1 cellular context compared by ENCODE assay signal in genomic region chr12:49740930-49741881, GRCh38.
TF ChIP-seq lines count a peak whose summit lies in the region.

A gene with protein sequence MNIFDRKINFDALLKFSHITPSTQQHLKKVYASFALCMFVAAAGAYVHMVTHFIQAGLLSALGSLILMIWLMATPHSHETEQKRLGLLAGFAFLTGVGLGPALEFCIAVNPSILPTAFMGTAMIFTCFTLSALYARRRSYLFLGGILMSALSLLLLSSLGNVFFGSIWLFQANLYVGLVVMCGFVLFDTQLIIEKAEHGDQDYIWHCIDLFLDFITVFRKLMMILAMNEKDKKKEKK (plus strand): TSS chr12:49741557. CDS start chr12:49752494, 10,937 bp downstream.

TF ChIP-seq in K562, 482 proteins besides CTCF, POLR2A, EP300 and RAD21 (continued from another document and continues in another):
- TF ChIP-seq MTA1 (IDR thresholded peaks at IDR 0.05; ENCODE audit: borderline replicate concordance) (0 out of 2 replicates have a peak, but pooled peaks have one; percentile 35), TAF7 (tag; IDR thresholded peaks at IDR 0.05) (peak; percentile 99), ZBED1 (IDR thresholded peaks at IDR 0.05) (no peak), SNRNP70 (optimal IDR thresholded peaks at IDR 0.05; ENCODE audit: low read depth, low read length) (no peak), ZNF253 (CRISPR knock-in tag; conservative IDR thresholded peaks at IDR 0.05) (no peak), CCNT2 (IDR thresholded peaks at IDR 0.05; ENCODE audit: borderline replicate concordance, extremely low read depth, insufficient read length, low read depth, low read length) (no peak), ZKSCAN3 (CRISPR knock-in tag; IDR thresholded peaks at IDR 0.05) (no peak), ZBTB17 (CRISPR knock-in tag; IDR thresholded peaks at IDR 0.05) (peak; percentile 98), MED1 (CRISPR knock-in tag; IDR thresholded peaks at IDR 0.05; ENCODE audit: borderline replicate concordance) (no peak), PRPF4 (IDR thresholded peaks at IDR 0.05; ENCODE audit: insufficient read depth, low read depth, low read length, poor library complexity, severe bottlenecking) (peak; percentile 63), FOXJ3 (CRISPR knock-in tag; IDR thresholded peaks at IDR 0.05) (no peak), NBN (IDR thresholded peaks at IDR 0.05; ENCODE audit: low read depth) (peak; percentile 80), POU5F1 (IDR thresholded peaks at IDR 0.05; ENCODE audit: borderline replicate concordance, low read depth, low read length, partially characterized antibody) (peak; percentile 3), SRSF3 (IDR thresholded peaks at IDR 0.05; ENCODE audit: insufficient read depth, low read length) (no peak), TSHZ1 (CRISPR knock-in tag; IDR thresholded peaks at IDR 0.05) (no peak), PRDM10 (IDR thresholded peaks at IDR 0.05; ENCODE audit: partially characterized antibody) (no peak), SAFB (IDR thresholded peaks at IDR 0.05; ENCODE audit: borderline replicate concordance, low read depth, low read length) (no peak), CBX1 (IDR thresholded peaks at IDR 0.05; ENCODE audit: low read depth) (no peak), ZFX (CRISPR knock-in tag; IDR thresholded peaks at IDR 0.05) (peak; percentile 98), KAT7 (CRISPR knock-in tag; IDR thresholded peaks at IDR 0.05; ENCODE audit: borderline replicate concordance) (no peak; the same call in 1 of the 2 replicates), HSF4 (CRISPR knock-in tag; IDR thresholded peaks at IDR 0.05; ENCODE audit: borderline replicate concordance) (no peak), TCF15 (CRISPR knock-in tag; IDR thresholded peaks at IDR 0.05) (0 out of 2 replicates have a peak, but pooled peaks have one; percentile 43), EP400 (IDR thresholded peaks at IDR 0.05) (peak; percentile 92), ZBTB12 (CRISPR knock-in tag; IDR thresholded peaks at IDR 0.05) (no peak; the same call in 1 of the 2 replicates), FOS (IDR thresholded peaks at IDR 0.05; ENCODE audit: extremely low read depth, insufficient read length) (peak; percentile 90), SIX5 (IDR thresholded peaks at IDR 0.05; ENCODE audit: borderline replicate concordance in 1 of 2, insufficient read depth in 1 of 2, low read depth in 1 of 2, low read length in 2 of 2) (no peak), ZNF324 (CRISPR knock-in tag; IDR thresholded peaks at IDR 0.05) (peak; percentile 37; the same call in 1 of the 2 replicates), ZNF12 (CRISPR knock-in tag; IDR thresholded peaks at IDR 0.05) (peak; percentile 7; the same call in 1 of the 2 replicates), FOXK2 (conservative IDR thresholded peaks at IDR 0.05 in 1 of 2, IDR thresholded peaks at IDR 0.05 in 1 of 2; ENCODE audit: low read depth in 2 of 2) (peak; percentile 97 to 98), ELF1 (tag; IDR thresholded peaks at IDR 0.05) (peak; percentile 89), HMGN3 (IDR thresholded peaks at IDR 0.05; ENCODE audit: borderline replicate concordance, extremely low read depth, insufficient read length, low read depth, low read length) (no peak), ZNF592 (IDR thresholded peaks at IDR 0.05) (0 out of 2 replicates have a peak, but pooled peaks have one; percentile 27), POLR2H (tag; IDR thresholded peaks at IDR 0.05; ENCODE audit: low read depth) (peak; percentile 98), NELFE (IDR thresholded peaks at IDR 0.05; ENCODE audit: insufficient read depth, insufficient read length) (no peak), TCFL5 (CRISPR knock-in tag; conservative IDR thresholded peaks at IDR 0.05) (no peak), TAF1 (IDR thresholded peaks at IDR 0.05; ENCODE audit: control insufficient read depth, extremely low read depth, insufficient read depth, low read length, severe bottlenecking) (peak; percentile 99), MCM2 (IDR thresholded peaks at IDR 0.05; ENCODE audit: low read depth) (no peak), PML (IDR thresholded peaks at IDR 0.05; ENCODE audit: low read length) (peak; percentile 96), MAFF (IDR thresholded peaks at IDR 0.05; ENCODE audit: low read length) (no peak)
- TF ChIP-seq, protein P1, sequence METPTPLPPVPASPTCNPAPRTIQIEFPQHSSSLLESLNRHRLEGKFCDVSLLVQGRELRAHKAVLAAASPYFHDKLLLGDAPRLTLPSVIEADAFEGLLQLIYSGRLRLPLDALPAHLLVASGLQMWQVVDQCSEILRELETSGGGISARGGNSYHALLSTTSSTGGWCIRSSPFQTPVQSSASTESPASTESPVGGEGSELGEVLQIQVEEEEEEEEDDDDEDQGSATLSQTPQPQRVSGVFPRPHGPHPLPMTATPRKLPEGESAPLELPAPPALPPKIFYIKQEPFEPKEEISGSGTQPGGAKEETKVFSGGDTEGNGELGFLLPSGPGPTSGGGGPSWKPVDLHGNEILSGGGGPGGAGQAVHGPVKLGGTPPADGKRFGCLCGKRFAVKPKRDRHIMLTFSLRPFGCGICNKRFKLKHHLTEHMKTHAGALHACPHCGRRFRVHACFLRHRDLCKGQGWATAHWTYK (CRISPR knock-in tag; IDR thresholded peaks at IDR 0.05): no peak
- TF ChIP-seq, protein P2, sequence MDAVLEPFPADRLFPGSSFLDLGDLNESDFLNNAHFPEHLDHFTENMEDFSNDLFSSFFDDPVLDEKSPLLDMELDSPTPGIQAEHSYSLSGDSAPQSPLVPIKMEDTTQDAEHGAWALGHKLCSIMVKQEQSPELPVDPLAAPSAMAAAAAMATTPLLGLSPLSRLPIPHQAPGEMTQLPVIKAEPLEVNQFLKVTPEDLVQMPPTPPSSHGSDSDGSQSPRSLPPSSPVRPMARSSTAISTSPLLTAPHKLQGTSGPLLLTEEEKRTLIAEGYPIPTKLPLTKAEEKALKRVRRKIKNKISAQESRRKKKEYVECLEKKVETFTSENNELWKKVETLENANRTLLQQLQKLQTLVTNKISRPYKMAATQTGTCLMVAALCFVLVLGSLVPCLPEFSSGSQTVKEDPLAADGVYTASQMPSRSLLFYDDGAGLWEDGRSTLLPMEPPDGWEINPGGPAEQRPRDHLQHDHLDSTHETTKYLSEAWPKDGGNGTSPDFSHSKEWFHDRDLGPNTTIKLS (IDR thresholded peaks at IDR 0.05; ENCODE audit: borderline replicate concordance, low read depth): no peak; the same call in 1 of the 2 replicates
- TF ChIP-seq, protein P3, sequence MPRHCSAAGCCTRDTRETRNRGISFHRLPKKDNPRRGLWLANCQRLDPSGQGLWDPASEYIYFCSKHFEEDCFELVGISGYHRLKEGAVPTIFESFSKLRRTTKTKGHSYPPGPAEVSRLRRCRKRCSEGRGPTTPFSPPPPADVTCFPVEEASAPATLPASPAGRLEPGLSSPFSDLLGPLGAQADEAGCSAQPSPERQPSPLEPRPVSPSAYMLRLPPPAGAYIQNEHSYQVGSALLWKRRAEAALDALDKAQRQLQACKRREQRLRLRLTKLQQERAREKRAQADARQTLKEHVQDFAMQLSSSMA (CRISPR knock-in tag; IDR thresholded peaks at IDR 0.05): no peak
- TF ChIP-seq, protein P4, sequence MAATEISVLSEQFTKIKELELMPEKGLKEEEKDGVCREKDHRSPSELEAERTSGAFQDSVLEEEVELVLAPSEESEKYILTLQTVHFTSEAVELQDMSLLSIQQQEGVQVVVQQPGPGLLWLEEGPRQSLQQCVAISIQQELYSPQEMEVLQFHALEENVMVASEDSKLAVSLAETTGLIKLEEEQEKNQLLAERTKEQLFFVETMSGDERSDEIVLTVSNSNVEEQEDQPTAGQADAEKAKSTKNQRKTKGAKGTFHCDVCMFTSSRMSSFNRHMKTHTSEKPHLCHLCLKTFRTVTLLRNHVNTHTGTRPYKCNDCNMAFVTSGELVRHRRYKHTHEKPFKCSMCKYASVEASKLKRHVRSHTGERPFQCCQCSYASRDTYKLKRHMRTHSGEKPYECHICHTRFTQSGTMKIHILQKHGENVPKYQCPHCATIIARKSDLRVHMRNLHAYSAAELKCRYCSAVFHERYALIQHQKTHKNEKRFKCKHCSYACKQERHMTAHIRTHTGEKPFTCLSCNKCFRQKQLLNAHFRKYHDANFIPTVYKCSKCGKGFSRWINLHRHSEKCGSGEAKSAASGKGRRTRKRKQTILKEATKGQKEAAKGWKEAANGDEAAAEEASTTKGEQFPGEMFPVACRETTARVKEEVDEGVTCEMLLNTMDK (IDR thresholded peaks at IDR 0.05; ENCODE audit: borderline replicate concordance, insufficient read depth, low read depth, low read length, poor library complexity, severe bottlenecking): no peak
